Comparison of ENCODE assay signal across 8 cellular contexts in genomic region chr22:49825944-49826602, GRCh38. TPM values are rescaled to one million over a fixed set of nuclear protein-coding genes. Genes with fewer than 3 reads are reported as not detected.
DNase-seq lines count a peak whose midpoint lies in the region; ATAC-seq and TF ChIP-seq lines count a peak whose summit lies in the region.

No MANE protein-coding gene starts in this region.

- no peaks in the 10 kb centered on the region for H3K9me3 Mint-ChIP-seq in CD8-positive, alpha-beta T cell
- peaks cover 3% of the 10 kb centered on the region for H3K9me3 Mint-ChIP-seq in activated naive CD4-positive, alpha-beta T cell treated with anti-CD3 and anti-CD28 coated beads, Interleukin-2, amount 10 ng/mL, durations not matched to agents 7 days and 5 days

- H3K4me3 Mint-ChIP-seq in CD8-positive, alpha-beta T cell, result peak overlapping the region; percentile 96
- H3K4me3 Mint-ChIP-seq in activated naive CD4-positive, alpha-beta T cell treated with anti-CD3 and anti-CD28 coated beads, Interleukin-2, amount 10 ng/mL, durations not matched to agents 7 days and 5 days, result peak overlapping the region; percentile 91

- peaks cover 16% of the 10 kb centered on the region for H3K36me3 ChIP-seq in CD8-positive, alpha-beta T cell (ENCODE audit: insufficient read depth, low read length)
- peaks cover 45% of the 10 kb centered on the region for H3K36me3 ChIP-seq in iPS-20b (ENCODE audit: insufficient read depth, low read depth, low read length)

- H3K4me1 ChIP-seq in CD8-positive, alpha-beta T cell (ENCODE audit: insufficient read depth, low read length), result peaks cover 42% of the 10 kb centered on the region
- H3K4me1 ChIP-seq in iPS-20b (ENCODE audit: insufficient read depth, low read length), result 0 out of 2 replicates have a peak, but pooled peaks cover 4% of the 10 kb centered on the region

- intact Hi-C loops in CD8-positive, alpha-beta T cell (cut with DNase I, micrococcal nuclease), result loop anchor here (1.0 to 5.0 kb wide), 6 partner anchors 13 to 93 kb away; partner anchors contain the start of genes ALG12 (in 2 of the 2), CRELD2 (in 2 of the 2) and ZBED4 (in 2 of the 2)

- no peaks in the 10 kb centered on the region for H3K9me3 ChIP-seq in CD8-positive, alpha-beta T cell (ENCODE audit: low read length)
- peaks cover 12% of the 10 kb centered on the region; the same call in 1 of the 2 replicates for H3K9me3 ChIP-seq in iPS-20b (ENCODE audit: insufficient read depth, low read depth, low read length)

- POLR2A ChIA-PET in CD8-positive, alpha-beta T cell (lab: Charles Lee), result interaction anchor here (0.9 to 2.8 kb wide), 6 partner anchors 9 to 59 kb away, joined by 3 to 13 read pairs (median 5); no protein-coding TSS in a partner anchor

- H3K9ac ChIP-seq in iPS-20b (ENCODE audit: low read depth, low read length), result peak overlapping the region; percentile 85; the same call in 1 of the 2 replicates

- peak overlapping the region; percentile 97 for H3K27ac Mint-ChIP-seq in CD8-positive, alpha-beta T cell
- H3K27ac Mint-ChIP-seq in activated naive CD4-positive, alpha-beta T cell treated with anti-CD3 and anti-CD28 coated beads, Interleukin-2, amount 10 ng/mL, durations not matched to agents 7 days and 5 days, result peak overlapping the region; percentile 95

- CTCF ChIA-PET in CD8-positive, alpha-beta T cell (lab: Charles Lee), result interaction anchor here (0.9 kb wide), 1 partner anchor 100 kb away, joined by 3 read pairs; no protein-coding TSS in a partner anchor
- CTCF ChIA-PET in activated naive CD4-positive, alpha-beta T cell treated with anti-CD3 and anti-CD28 coated beads, Interleukin-2, amount 10 ng/mL, durations not matched to agents 7 days and 5 days (lab: Charles Lee), result interaction anchor here (0.9 kb wide), 1 partner anchor 13 kb away, joined by 3 read pairs; no protein-coding TSS in a partner anchor

- peak; percentile 36 to 87 (median 66) for DNase-seq in CD8-positive, alpha-beta T cell
- DNase-seq in RKO (ENCODE audit: low spot score), result peak; percentile 68
- DNase-seq in activated naive CD4-positive, alpha-beta T cell treated with anti-CD3 and anti-CD28 coated beads, Interleukin-2, amount 10 ng/mL, durations not matched to agents 7 days and 5 days, result peak; percentile 70
- DNase-seq in stimulated activated CD4-positive, alpha-beta T cell treated with anti-CD3 and anti-CD28 coated beads, Interleukin-2, amount 100 ng/mL, for 4 hours (ENCODE audit: low read depth), result peak; percentile 55
- no peak for DNase-seq in glomerular visceral epithelial cell (ENCODE audit: extremely low spot score)
- DNase-seq in dedifferentiated amniotic fluid mesenchymal stem cell (ENCODE audit: extremely low spot score), result no peak
- DNase-seq in SW 1271 (lab: John Stamatoyannopoulos, UW), result no peak

- no peaks in the 10 kb centered on the region for H3K27me3 Mint-ChIP-seq in CD8-positive, alpha-beta T cell (ENCODE audit: low read depth)
- H3K27me3 Mint-ChIP-seq in activated naive CD4-positive, alpha-beta T cell treated with anti-CD3 and anti-CD28 coated beads, Interleukin-2, amount 10 ng/mL, durations not matched to agents 7 days and 5 days, result peaks cover 4% of the 10 kb centered on the region

- H3K4me1 Mint-ChIP-seq in CD8-positive, alpha-beta T cell (ENCODE audit: low read depth), result peaks cover 50% of the 10 kb centered on the region
- H3K4me1 Mint-ChIP-seq in activated naive CD4-positive, alpha-beta T cell treated with anti-CD3 and anti-CD28 coated beads, Interleukin-2, amount 10 ng/mL, durations not matched to agents 7 days and 5 days, result peaks cover 57% of the 10 kb centered on the region

- H3K36me3 Mint-ChIP-seq in CD8-positive, alpha-beta T cell, result peaks cover 45% of the 10 kb centered on the region
- peaks cover 37% of the 10 kb centered on the region for H3K36me3 Mint-ChIP-seq in activated naive CD4-positive, alpha-beta T cell treated with anti-CD3 and anti-CD28 coated beads, Interleukin-2, amount 10 ng/mL, durations not matched to agents 7 days and 5 days

- no peak for TF ChIP-seq CTCF in CD8-positive, alpha-beta T cell (IDR thresholded peaks at IDR 0.05)

- peak overlapping the region; percentile 62 for H3K4me3 ChIP-seq in CD8-positive, alpha-beta T cell (ENCODE audit: low read depth, low read length)
- peak overlapping the region; percentile 84 for H3K4me3 ChIP-seq in iPS-20b (ENCODE audit: low read length)

- no peaks in the 10 kb centered on the region for H3K27me3 ChIP-seq in CD8-positive, alpha-beta T cell (ENCODE audit: insufficient read depth, low read length)
- no peaks in the 10 kb centered on the region for H3K27me3 ChIP-seq in iPS-20b (ENCODE audit: insufficient read depth, low read length)

- peak; percentile 86 for ATAC-seq in CD8-positive, alpha-beta T cell

- peak overlapping the region; percentile 54 for H3K27ac ChIP-seq in CD8-positive, alpha-beta T cell (ENCODE audit: low read depth, low read length)
- no peak overlapping the region for H3K27ac ChIP-seq in iPS-20b (ENCODE audit: low read length)

RNA-seq across cellular contexts. Expression of gene BRD1, which starts 1.6 kb away (rescaled TPM):
- 100 to 1,000 TPM; 159 to 167 TPM for total RNA-seq in CD8-positive, alpha-beta T cell

RNA-seq across cellular contexts. Expression of gene ZBED4, which starts 27.6 kb away (rescaled TPM):
- total RNA-seq in CD8-positive, alpha-beta T cell, result 10 to 100 TPM; 16.2 to 16.6 TPM

Comparison
In these comparisons a context has a peak if more than half of its experiments do, and no peak if none do; other contexts are left out.
1. DNase-seq: peak in CD8-positive, alpha-beta T cell (7 of 7), RKO (single experiment), activated naive CD4-positive, alpha-beta T cell treated with anti-CD3 and anti-CD28 coated beads, Interleukin-2, amount 10 ng/mL, durations not matched to agents 7 days and 5 days (single experiment) and stimulated activated CD4-positive, alpha-beta T cell treated with anti-CD3 and anti-CD28 coated beads, Interleukin-2, amount 100 ng/mL, for 4 hours (single experiment); none in glomerular visceral epithelial cell (single experiment), dedifferentiated amniotic fluid mesenchymal stem cell (single experiment) and SW 1271 (0 of 2).